ENCODE assay signal across 20 cellular contexts in genomic region chr1:116260096-116260495, GRCh38.
"Had no signal": no experiment of that assay in that cellular context is flagged by ENCODE, and none has a peak within 500 bp of the region (broad histone marks: within the 10 kb centered on the region; RNA-seq: fewer than 3 reads in every experiment).

No MANE protein-coding gene starts in this region.

- H3K36me3 ChIP-seq: esophagus squamous epithelium, lower lobe of right lung, spleen, thoracic aorta, tibial nerve, vagina had no signal

- H3K27me3 ChIP-seq: esophagus squamous epithelium, spleen, tibial nerve, vagina had no signal

- ATAC-seq: left ventricle myocardium superior; lower lobe of right lung; psoas muscle; stimulated activated naive B cell treated with anti-CD40 and anti-IgM and Interleukin-4, amounts not matched to agents 10 μg/mL and 1 μg/mL and 100 μg/mL, for 72 hours had no signal

- H3K4me3 ChIP-seq: esophagus squamous epithelium, lower lobe of right lung, psoas muscle, skin epidermis, spleen, thoracic aorta, tibial nerve, vagina had no signal

- DNase-seq: effector memory CD4-positive, alpha-beta T cell; esophagus squamous epithelium; hypothalamus; islet precursor cell; kidney glomerular epithelial cell; left colon; left ventricle myocardium superior; lower lobe of right lung; nephron progenitor cell; nucleus accumbens; posterior cingulate gyrus; psoas muscle; right cardiac atrium; spleen; stimulated activated CD4-positive, alpha-beta T cell treated with anti-CD3 and anti-CD28 coated beads, Interleukin-2, amount 100 ng/mL, for 48 hours; stimulated activated naive B cell treated with anti-CD40 and anti-IgM and Interleukin-4, amounts not matched to agents 10 μg/mL and 1 μg/mL and 100 μg/mL, for 72 hours had no signal

- H3K9me3 ChIP-seq: esophagus squamous epithelium, lower lobe of right lung, psoas muscle, spleen, thoracic aorta, tibial nerve, vagina had no signal

- H3K4me1 ChIP-seq: spleen, tibial nerve had no signal

- H3K27ac ChIP-seq: esophagus squamous epithelium, lower lobe of right lung, psoas muscle, skin epidermis, spleen, thoracic aorta, tibial nerve, vagina had no signal
